14 cellular contexts compared by ENCODE assay signal in the genomic region with DNA sequence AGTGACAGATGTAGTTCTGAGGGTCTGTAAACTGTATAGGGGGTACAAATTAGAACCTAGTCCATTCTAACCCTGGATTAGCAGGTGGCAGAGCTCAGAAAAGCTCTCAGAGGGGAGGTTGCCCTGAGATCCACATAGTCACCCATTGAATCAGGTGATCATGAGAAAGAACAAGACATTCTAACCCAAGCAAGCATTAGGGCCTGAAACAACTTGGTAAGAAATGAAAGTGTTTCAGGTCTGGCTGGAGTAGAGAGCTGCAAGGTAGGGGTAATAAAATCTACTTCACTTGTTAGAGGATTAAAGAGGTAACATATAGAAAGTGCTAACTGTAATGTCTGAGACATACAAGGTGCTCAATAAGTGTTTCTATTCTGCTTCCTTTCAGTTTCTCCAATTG.
A peak's percentile ranks its signal among the peaks of the same experiment; 100 is the strongest.
DNase-seq lines count a peak whose midpoint lies in the region; ATAC-seq lines count a peak whose summit lies in the region.
"Had no signal": no experiment of that assay in that cellular context is flagged by ENCODE, and none has a peak within 500 bp of the region (broad histone marks: within the 10 kb centered on the region; RNA-seq: fewer than 3 reads in every experiment).

No MANE protein-coding gene starts in this region.

- ATAC-seq in GM18519 (IDR thresholded peaks at IDR 0.05; ENCODE audit: low FRiP score, unreplicated experiment) (peak; percentile 47), GM21390 (IDR thresholded peaks at IDR 0.05; ENCODE audit: unreplicated experiment) (peak; percentile 81), HG03039 (IDR thresholded peaks at IDR 0.05; ENCODE audit: unreplicated experiment) (peak; percentile 56)
- ATAC-seq: T-cell had no signal

- peak overlapping the region; percentile 2 for H3K27ac ChIP-seq in KOPT-K1 (ENCODE audit: low read depth, low read length, poor library complexity, severe bottlenecking)
- H3K27ac ChIP-seq: C4-2B, neutrophil had no signal

- H3K9me3 ChIP-seq in KOPT-K1 (ENCODE audit: insufficient read depth, low read length, poor library complexity, severe bottlenecking), result no peaks in the 10 kb centered on the region
- H3K9me3 ChIP-seq: neutrophil had no signal

- H3K36me3 ChIP-seq in KOPT-K1 (ENCODE audit: insufficient read depth, low read length), result no peaks in the 10 kb centered on the region

- DNase-seq in NCI-H524 treated with DMSO at 0.1 percent for 48 hours (lab: John Stamatoyannopoulos, UW) (no peak), hepatic stellate cell (ENCODE audit: low spot score) (no peak), GOT3 (lab: John Stamatoyannopoulos, UW) (no peak), amniotic stem cell (lab: John Stamatoyannopoulos, UW) (no peak)
- DNase-seq: activated CD4-positive, alpha-beta T cell treated with anti-CD3 and anti-CD28 coated beads, Interleukin-2, amount 50 U/mL, for 4 hours; activated naive CD4-positive, alpha-beta T cell treated with anti-CD3 and anti-CD28 coated beads, Interleukin-2, amount 10 ng/mL, durations not matched to agents 7 days and 5 days; stimulated activated naive CD4-positive, alpha-beta T cell treated with Interleukin-2 at 50 U/mL for 16 hours; T-cell had no signal
